ENCODE assay signal across 15 cellular contexts in the genomic region with DNA sequence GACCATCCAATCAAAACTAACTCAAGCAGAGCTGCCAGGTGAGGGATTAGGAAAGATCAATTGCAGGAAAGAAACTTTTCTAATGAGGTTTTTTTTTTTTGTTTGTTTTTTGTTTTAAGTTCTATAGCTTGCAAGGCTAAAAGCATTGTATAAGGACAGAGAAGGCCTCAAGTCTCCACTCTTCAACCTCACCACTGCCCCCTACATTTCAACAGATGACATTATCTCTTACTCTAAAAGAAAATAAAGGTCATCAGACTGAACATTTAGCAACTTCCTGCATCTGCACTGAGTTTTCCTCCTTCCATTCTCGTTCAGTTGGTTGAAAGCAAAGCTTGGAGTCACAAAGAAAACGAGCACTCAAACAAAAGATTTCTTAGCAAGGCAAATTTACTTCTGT. TPM values are rescaled to one million over a fixed set of nuclear protein-coding genes. Genes with fewer than 3 reads are reported as not detected.
A peak's percentile ranks its signal among the peaks of the same experiment; 100 is the strongest.
DNase-seq lines count a peak whose midpoint lies in the region; ATAC-seq, FAIRE-seq and TF ChIP-seq lines count a peak whose summit lies in the region.
"Had no signal": no experiment of that assay in that cellular context is flagged by ENCODE, and none has a peak within 500 bp of the region (broad histone marks: within the 10 kb centered on the region; RNA-seq: fewer than 3 reads in every experiment).

No MANE protein-coding gene starts in this region.

- H4K20me1 ChIP-seq in SK-N-SH (ENCODE audit: insufficient read depth) (no peaks in the 10 kb centered on the region), hepatocyte (ENCODE audit: insufficient read depth, poor library complexity, severe bottlenecking) (no peaks in the 10 kb centered on the region)

- H3K4me1 ChIP-seq in SK-N-SH (ENCODE audit: control insufficient read depth in 1 of 2, insufficient read depth in 2 of 2, low read depth in 1 of 2, low read length in 1 of 2) (no peaks in the 10 kb centered on the region), hepatocyte (ENCODE audit: insufficient read depth) (no peaks in the 10 kb centered on the region)
- H3K4me1 ChIP-seq: heart right ventricle, Peyer's patch had no signal

- H3K9me2 ChIP-seq in SK-N-SH (no peaks in the 10 kb centered on the region), hepatocyte (replicated peaks; ENCODE audit: insufficient read depth) (no peaks in the 10 kb centered on the region)

- H3K36me3 ChIP-seq in SK-N-SH (replicated peaks in 1 of 2; ENCODE audit: control insufficient read depth in 1 of 2, insufficient read depth in 2 of 2, low read length in 1 of 2) (no peaks in the 10 kb centered on the region), hepatocyte (replicated peaks; ENCODE audit: insufficient read depth, low read depth) (no peaks in the 10 kb centered on the region)
- H3K36me3 ChIP-seq: heart right ventricle, Peyer's patch had no signal

- ATAC-seq in left lobe of liver = no peak
- ATAC-seq: CD8-positive, alpha-beta T cell; heart right ventricle had no signal

- intact Hi-C loops in dorsolateral prefrontal cortex (cut with DNase I) = no loop called here

- peak; percentile 38 for TF ChIP-seq CTCF in D721Med (IDR thresholded peaks at IDR 0.05; ENCODE audit: insufficient read depth, missing control alignments)
- peak; percentile 40 for TF ChIP-seq CTCF in SK-N-SH (IDR thresholded peaks at IDR 0.05)
- peak; percentile 41 for TF ChIP-seq CTCF in hepatocyte (IDR thresholded peaks at IDR 0.05; ENCODE audit: poor library complexity)
- peak in 1 of 56 donors; percentile 16 for TF ChIP-seq CTCF in dorsolateral prefrontal cortex (IDR thresholded peaks at IDR 0.05 in 54 of 56, conservative IDR thresholded peaks at IDR 0.05 in 2 of 56; ENCODE audit: low read depth in 1 of 56, partially characterized antibody in 56 of 56)

- TF ChIP-seq RAD21 in SK-N-SH (IDR thresholded peaks at IDR 0.05; ENCODE audit: low read length) = peak; percentile 25; the same call in 1 of the 2 replicates

- no peak overlapping the region for H3K9ac ChIP-seq in SK-N-SH

- TF ChIP-seq EP300 in SK-N-SH (IDR thresholded peaks at IDR 0.05; ENCODE audit: borderline replicate concordance in 1 of 2, low read depth in 1 of 2, low read length in 1 of 2) = no peak

- CTCF ChIA-PET in SK-N-SH (lab: Yijun Ruan, JAX) = interaction anchor here (1.2 kb wide), 1 partner anchor 156 kb away, joined by 3 read pairs; no protein-coding TSS in a partner anchor

- H3K27ac ChIP-seq in SK-N-SH (ENCODE audit: low read depth in 2 of 2, low read length in 1 of 2) (no peak overlapping the region), hepatocyte (no peak overlapping the region), dorsolateral prefrontal cortex (no peak overlapping the region)
- H3K27ac ChIP-seq: heart right ventricle, Peyer's patch, VCaP had no signal

- no peak overlapping the region for H3K4me3 ChIP-seq in SK-N-SH (ENCODE audit: low read depth in 2 of 2, low read length in 1 of 2)
- H3K4me3 ChIP-seq in hepatocyte = no peak overlapping the region
- no peak overlapping the region for H3K4me3 ChIP-seq in dorsolateral prefrontal cortex
- H3K4me3 ChIP-seq: heart right ventricle, Peyer's patch had no signal

- H3K9me3 ChIP-seq in SK-N-SH = no peaks in the 10 kb centered on the region
- no peaks in the 10 kb centered on the region for H3K9me3 ChIP-seq in hepatocyte (ENCODE audit: low read depth)
- H3K9me3 ChIP-seq: Peyer's patch had no signal

- H3K4me2 ChIP-seq in SK-N-SH (no peak overlapping the region), hepatocyte (no peak overlapping the region)

- WGBS in SK-N-SH (ENCODE audit: low lambda C conversion rate) = 16% methylated on average over 2 of the region's 2 CpGs
- WGBS in hepatocyte (ENCODE audit: low lambda C conversion rate, missing lambda C conversion rate) = 9% methylated on average over 2 of the region's 2 CpGs

- POLR2A ChIA-PET in SK-N-SH (lab: Yijun Ruan, JAX) = no interaction called here

- H3K27me3 ChIP-seq in SK-N-SH (ENCODE audit: insufficient read depth) = no peaks in the 10 kb centered on the region
- no peaks in the 10 kb centered on the region for H3K27me3 ChIP-seq in hepatocyte
- H3K27me3 ChIP-seq in dorsolateral prefrontal cortex = peaks cover 0 to 8% (median 0%) of the 10 kb centered on the region in 45 donors
- H3K27me3 ChIP-seq: heart right ventricle, Peyer's patch had no signal

- no peak overlapping the region for H2AFZ ChIP-seq in SK-N-SH (ENCODE audit: low read depth)
- H2AFZ ChIP-seq in hepatocyte = peak overlapping the region; percentile 58

- no peaks in the 10 kb centered on the region for H3F3A ChIP-seq in SK-N-SH (replicated peaks; ENCODE audit: insufficient read depth)

- no peak for DNase-seq in D721Med (ENCODE audit: insufficient read length, low spot score)
- DNase-seq in HCEC 1CT = peak; percentile 15
- no peak for DNase-seq in SK-N-SH
- peak; percentile 29 for DNase-seq in hepatocyte (ENCODE audit: low spot score)
- no peak for DNase-seq in nucleus accumbens (lab: John Stamatoyannopoulos, UW)
- DNase-seq in dorsolateral prefrontal cortex = no peak
- no peak for DNase-seq in left lobe of liver (ENCODE audit: low spot score)
- no peak for DNase-seq in OCI-M2 (lab: John Stamatoyannopoulos, UW; ENCODE audit: unreplicated experiment)
- DNase-seq: CD8-positive, alpha-beta T cell; cerebellar nuclear complex; heart right ventricle; midbrain; NCI-H1105 treated with DMSO at 0.1 percent for 48 hours; Peyer's patch had no signal

- FAIRE-seq in D721Med (lab: Jason Lieb, UNC) = no peak

- H3K79me2 ChIP-seq in SK-N-SH (ENCODE audit: insufficient read depth) (no peaks in the 10 kb centered on the region), hepatocyte (no peaks in the 10 kb centered on the region)

TF ChIP-seq in SK-N-SH, 30 proteins besides CTCF, POLR2A, EP300 and RAD21:
- TF ChIP-seq MXI1 (IDR thresholded peaks at IDR 0.05; ENCODE audit: low read depth, low read length) (no peak), FOXJ3 (CRISPR knock-in tag; IDR thresholded peaks at IDR 0.05) (no peak), RFX5 (IDR thresholded peaks at IDR 0.05; ENCODE audit: low read length) (no peak), TCF12 (IDR thresholded peaks at IDR 0.05) (no peak)
- TF ChIP-seq, protein P1, sequence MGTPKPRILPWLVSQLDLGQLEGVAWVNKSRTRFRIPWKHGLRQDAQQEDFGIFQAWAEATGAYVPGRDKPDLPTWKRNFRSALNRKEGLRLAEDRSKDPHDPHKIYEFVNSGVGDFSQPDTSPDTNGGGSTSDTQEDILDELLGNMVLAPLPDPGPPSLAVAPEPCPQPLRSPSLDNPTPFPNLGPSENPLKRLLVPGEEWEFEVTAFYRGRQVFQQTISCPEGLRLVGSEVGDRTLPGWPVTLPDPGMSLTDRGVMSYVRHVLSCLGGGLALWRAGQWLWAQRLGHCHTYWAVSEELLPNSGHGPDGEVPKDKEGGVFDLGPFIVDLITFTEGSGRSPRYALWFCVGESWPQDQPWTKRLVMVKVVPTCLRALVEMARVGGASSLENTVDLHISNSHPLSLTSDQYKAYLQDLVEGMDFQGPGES (IDR thresholded peaks at IDR 0.05; ENCODE audit: low read depth, low read length) = no peak
- TF ChIP-seq, protein P2, sequence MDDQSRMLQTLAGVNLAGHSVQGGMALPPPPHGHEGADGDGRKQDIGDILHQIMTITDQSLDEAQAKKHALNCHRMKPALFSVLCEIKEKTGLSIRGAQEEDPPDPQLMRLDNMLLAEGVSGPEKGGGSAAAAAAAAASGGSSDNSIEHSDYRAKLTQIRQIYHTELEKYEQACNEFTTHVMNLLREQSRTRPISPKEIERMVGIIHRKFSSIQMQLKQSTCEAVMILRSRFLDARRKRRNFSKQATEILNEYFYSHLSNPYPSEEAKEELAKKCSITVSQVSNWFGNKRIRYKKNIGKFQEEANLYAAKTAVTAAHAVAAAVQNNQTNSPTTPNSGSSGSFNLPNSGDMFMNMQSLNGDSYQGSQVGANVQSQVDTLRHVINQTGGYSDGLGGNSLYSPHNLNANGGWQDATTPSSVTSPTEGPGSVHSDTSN (IDR thresholded peaks at IDR 0.05) = no peak

RNA-seq across cellular contexts. Expression of a gene that starts 45.2 kb away (rescaled TPM):
- polyA plus RNA-seq in SK-N-SH (2012; rRNA removed) (35.5 and 37.3 TPM in 2 replicates), hepatocyte (34.8 and 36.7 TPM in 2 replicates)
- polyA plus RNA-seq in SK-N-SH (2012; cell fraction: cytosol; rRNA removed) = 38.8 and 48.9 TPM in 2 replicates
- polyA plus RNA-seq in SK-N-SH (2012; cell fraction: nucleus; rRNA removed) = 41.3 and 46.3 TPM in 2 replicates
- total RNA-seq in hepatocyte (56.1 and 66.8 TPM in 2 replicates), dorsolateral prefrontal cortex (100 to 1,000 TPM in 71 of 120 experiments, 10 to 100 TPM in 49; 57.4 to 138 (median 104) TPM), left lobe of liver (23.1 TPM)

Comparison
In these comparisons a context has a peak if more than half of its experiments do, and no peak if none do; other contexts are left out.
1. DNase-seq: peak in HCEC 1CT (single experiment) and hepatocyte (single experiment); none in D721Med (single experiment), SK-N-SH (single experiment), nucleus accumbens (0 of 56), dorsolateral prefrontal cortex (0 of 10), left lobe of liver (single experiment) and OCI-M2 (single experiment).